ENCODE assay signal across 8 cellular contexts in genomic region chr11:33015621-33016551, GRCh38. TPM values are rescaled to one million over a fixed set of nuclear protein-coding genes. Genes with fewer than 3 reads are reported as not detected.
DNase-seq lines count a peak whose midpoint lies in the region; ATAC-seq lines count a peak whose summit lies in the region.

Gene DEPDC7 (plus strand): TSS chr11:33015878. CDS start chr11:33015956, 78 bp downstream.

- no peaks in the 10 kb centered on the region for H3K9me3 ChIP-seq in naive thymus-derived CD4-positive, alpha-beta T cell (ENCODE audit: control insufficient read depth in 2 of 3, low read length in 3 of 3)

- peaks cover 18% of the 10 kb centered on the region for H3K4me1 Mint-ChIP-seq in activated T-helper 1 cell treated with anti-CD3 and anti-CD28 coated beads, Interleukin-12 subunit alpha, Interleukin-12 subunit beta, Interleukin-2, Interleukin-4 antibody, amounts not matched to agents 30 ng/mL and 10 ng/mL and 1 ng/mL, durations not matched to agents 14 hours and 24 hours and 36 hours (ENCODE audit: low read depth)
- peaks cover 14 to 73% (median 58%) of the 10 kb centered on the region in 7 donors for H3K4me1 Mint-ChIP-seq in naive thymus-derived CD4-positive, alpha-beta T cell

- H3K36me3 ChIP-seq in naive thymus-derived CD4-positive, alpha-beta T cell (ENCODE audit: control insufficient read depth in 2 of 3, insufficient read depth in 3 of 3, low read length in 3 of 3), result no peaks in the 10 kb centered on the region

- no peaks in the 10 kb centered on the region for H3K9me3 Mint-ChIP-seq in activated T-helper 1 cell treated with anti-CD3 and anti-CD28 coated beads, Interleukin-12 subunit alpha, Interleukin-12 subunit beta, Interleukin-2, Interleukin-4 antibody, amounts not matched to agents 30 ng/mL and 10 ng/mL and 1 ng/mL, durations not matched to agents 14 hours and 24 hours and 36 hours
- no peaks in the 10 kb centered on the region for H3K9me3 Mint-ChIP-seq in naive thymus-derived CD4-positive, alpha-beta T cell

- peak within 1 kb of the TSS; percentile 65 for H3K4me3 ChIP-seq in naive thymus-derived CD4-positive, alpha-beta T cell (ENCODE audit: low read length)

- peaks cover 14 to 23% of the 10 kb centered on the region in 2 donors for H3K4me1 ChIP-seq in naive thymus-derived CD4-positive, alpha-beta T cell (ENCODE audit: control insufficient read depth in 2 of 2, insufficient read depth in 2 of 2, low read length in 2 of 2)

- intact Hi-C loops in activated T-helper 1 cell treated with anti-CD3 and anti-CD28 coated beads, Interleukin-12 subunit alpha, Interleukin-12 subunit beta, Interleukin-2, Interleukin-4 antibody, amounts not matched to agents 30 ng/mL and 10 ng/mL and 1 ng/mL, durations not matched to agents 14 hours and 24 hours and 36 hours (cut with micrococcal nuclease), result loop anchor here (10.0 kb wide), 2 partner anchors 1039 to 1899 kb away; partner anchors contain the start of genes APIP, CAPRIN1 and PDHX
- intact Hi-C loops in naive thymus-derived CD4-positive, alpha-beta T cell (cut with micrococcal nuclease), result loop anchor here (1.0 to 10.0 kb wide), 5 partner anchors 23 to 1039 kb away; partner anchors contain the start of genes TCP11L1 (in 2 of the 2), CAPRIN1 (in 1 of the 2) and EIF3M (in 1 of the 2)

- ATAC-seq in GM21367 (IDR thresholded peaks at IDR 0.05; ENCODE audit: unreplicated experiment), result peak; percentile 48
- peak; percentile 90 for ATAC-seq in naive thymus-derived CD4-positive, alpha-beta T cell

- no peak within 1 kb of the TSS for H3K27ac Mint-ChIP-seq in activated T-helper 1 cell treated with anti-CD3 and anti-CD28 coated beads, Interleukin-12 subunit alpha, Interleukin-12 subunit beta, Interleukin-2, Interleukin-4 antibody, amounts not matched to agents 30 ng/mL and 10 ng/mL and 1 ng/mL, durations not matched to agents 14 hours and 24 hours and 36 hours
- H3K27ac Mint-ChIP-seq in naive thymus-derived CD4-positive, alpha-beta T cell, result peak within 1 kb of the TSS in 6 of 9 donors; percentile 63 to 77 (median 69)

- H3K27ac ChIP-seq in naive thymus-derived CD4-positive, alpha-beta T cell (ENCODE audit: low read depth, low read length), result peak within 1 kb of the TSS; percentile 50

- DNase-seq in COR-L47 (lab: John Stamatoyannopoulos, UW) (peak; percentile 52), HT1080 (ENCODE audit: low read depth) (peak; percentile 58), OCI-M1 (lab: John Stamatoyannopoulos, UW) (peak; percentile 95), fibroblast of peridontal ligament (ENCODE audit: extremely low read depth) (peak; percentile 81)
- peak; percentile 66 for DNase-seq in activated T-helper 1 cell treated with anti-CD3 and anti-CD28 coated beads, Interleukin-12 subunit alpha, Interleukin-12 subunit beta, Interleukin-2, Interleukin-4 antibody, amounts not matched to agents 30 ng/mL and 10 ng/mL and 1 ng/mL, durations not matched to agents 14 hours and 24 hours and 36 hours (ENCODE audit: low spot score)
- DNase-seq in naive thymus-derived CD4-positive, alpha-beta T cell, result peak; percentile 72 to 84 (median 81)
- peak; percentile 44 to 70 for DNase-seq in stimulated activated CD8-positive, alpha-beta memory T cell treated with anti-CD3 and anti-CD28 coated beads, Interleukin-7, amount 100 ng/mL, for 4 hours (ENCODE audit: low read depth in 2 of 2)

- H3K4me3 Mint-ChIP-seq in activated T-helper 1 cell treated with anti-CD3 and anti-CD28 coated beads, Interleukin-12 subunit alpha, Interleukin-12 subunit beta, Interleukin-2, Interleukin-4 antibody, amounts not matched to agents 30 ng/mL and 10 ng/mL and 1 ng/mL, durations not matched to agents 14 hours and 24 hours and 36 hours, result peak within 1 kb of the TSS; percentile 79
- peak within 1 kb of the TSS; percentile 86 to 93 (median 90) for H3K4me3 Mint-ChIP-seq in naive thymus-derived CD4-positive, alpha-beta T cell

- H3K27me3 Mint-ChIP-seq in activated T-helper 1 cell treated with anti-CD3 and anti-CD28 coated beads, Interleukin-12 subunit alpha, Interleukin-12 subunit beta, Interleukin-2, Interleukin-4 antibody, amounts not matched to agents 30 ng/mL and 10 ng/mL and 1 ng/mL, durations not matched to agents 14 hours and 24 hours and 36 hours (ENCODE audit: insufficient read depth), result peaks cover 41% of the 10 kb centered on the region
- peaks cover 0 to 74% (median 5%) of the 10 kb centered on the region in 5 donors for H3K27me3 Mint-ChIP-seq in naive thymus-derived CD4-positive, alpha-beta T cell

- CTCF ChIA-PET in naive thymus-derived CD4-positive, alpha-beta T cell (lab: Charles Lee), result interaction anchor here (1.0 to 1.8 kb wide), 3 partner anchors 50 to 58 kb away, joined by 3 to 12 read pairs (median 4); no protein-coding TSS in a partner anchor

- H3K36me3 Mint-ChIP-seq in activated T-helper 1 cell treated with anti-CD3 and anti-CD28 coated beads, Interleukin-12 subunit alpha, Interleukin-12 subunit beta, Interleukin-2, Interleukin-4 antibody, amounts not matched to agents 30 ng/mL and 10 ng/mL and 1 ng/mL, durations not matched to agents 14 hours and 24 hours and 36 hours (ENCODE audit: low read depth), result peaks cover 2% of the 10 kb centered on the region
- H3K36me3 Mint-ChIP-seq in naive thymus-derived CD4-positive, alpha-beta T cell, result peaks cover 0 to 3% (median 0%) of the 10 kb centered on the region in 5 donors

- H3K27me3 ChIP-seq in naive thymus-derived CD4-positive, alpha-beta T cell (ENCODE audit: control insufficient read depth in 2 of 2, insufficient read depth in 2 of 2, low read length in 2 of 2), result peaks cover 0 to 7% of the 10 kb centered on the region in 2 donors

- POLR2A ChIA-PET in naive thymus-derived CD4-positive, alpha-beta T cell (lab: Charles Lee), result interaction anchor here (0.5 to 2.9 kb wide), 11 partner anchors 10 to 721 kb away, joined by 3 to 16 read pairs (median 4); partner anchors contain the start of gene TCP11L1

RNA-seq across cellular contexts. Expression of gene DEPDC7, which starts in this region (rescaled TPM):
- total RNA-seq in HT1080 (2014; rRNA removed; shearing (Covaris generic)), result 1.6 and 2.6 TPM in 2 replicates
- 1.3 and 1.7 TPM in 2 replicates for polyA plus RNA-seq in HT1080 (2015; cell fraction: cytosol; rRNA removed)
- 3.5 and 6.0 TPM in 2 replicates for polyA plus RNA-seq in HT1080 (2015; cell fraction: nucleus; rRNA removed)
- 0.26 and 0.61 TPM in 2 replicates for total RNA-seq in activated T-helper 1 cell treated with anti-CD3 and anti-CD28 coated beads, Interleukin-12 subunit alpha, Interleukin-12 subunit beta, Interleukin-2, Interleukin-4 antibody, amounts not matched to agents 30 ng/mL and 10 ng/mL and 1 ng/mL, durations not matched to agents 14 hours and 24 hours and 36 hours
- total RNA-seq in naive thymus-derived CD4-positive, alpha-beta T cell, result 1 to 10 TPM in 4 of 5 experiments, under 1 TPM in 1; 0.65 to 9.6 (median 2.1) TPM
- polyA plus RNA-seq in naive thymus-derived CD4-positive, alpha-beta T cell, result 1 to 10 TPM; 3.2 to 3.9 TPM

Comparison
In these comparisons a context has a peak if more than half of its experiments do, and no peak if none do; other contexts are left out.
1. Peak in every context shown above with its lines: DNase-seq, ATAC-seq, H3K4me3 ChIP-seq and H3K27ac ChIP-seq.
2. Peak in DNase-seq in activated T-helper 1 cell treated with anti-CD3 and anti-CD28 coated beads, Interleukin-12 subunit alpha, Interleukin-12 subunit beta, Interleukin-2, Interleukin-4 antibody, amounts not matched to agents 30 ng/mL and 10 ng/mL and 1 ng/mL, durations not matched to agents 14 hours and 24 hours and 36 hours; RNA of the gene not detected or under 1 TPM.